ENCODE assay signal across 14 cellular contexts in genomic region chr6:135861189-135861588, GRCh38. TPM values are rescaled to one million over a fixed set of nuclear protein-coding genes. Genes with fewer than 3 reads are reported as not detected.
DNase-seq lines count a peak whose midpoint lies in the region; ATAC-seq, FAIRE-seq and TF ChIP-seq lines count a peak whose summit lies in the region.
"Had no signal": no experiment of that assay in that cellular context is flagged by ENCODE, and none has a peak within 500 bp of the region (broad histone marks: within the 10 kb centered on the region; RNA-seq: fewer than 3 reads in every experiment).

No MANE protein-coding gene starts in this region.

- H3K27me3 Mint-ChIP-seq in activated CD4-positive, alpha-beta memory T cell treated with anti-CD3 and anti-CD28 coated beads, Interleukin-2, amount 10 ng/mL, durations not matched to agents 7 days and 5 days: peaks cover 3% of the 10 kb centered on the region
- H3K27me3 Mint-ChIP-seq: activated CD4-positive, alpha-beta T cell treated with anti-CD3 and anti-CD28 coated beads, Interleukin-2, amount 10 ng/mL, durations not matched to agents 7 days and 5 days had no signal

- ATAC-seq in GM19438 (IDR thresholded peaks at IDR 0.05; ENCODE audit: low read depth, unreplicated experiment) (peak; percentile 90), HG02852 (IDR thresholded peaks at IDR 0.05; ENCODE audit: unreplicated experiment) (peak; percentile 60)
- ATAC-seq: left cardiac atrium had no signal

- CTCF ChIA-PET in activated CD4-positive, alpha-beta memory T cell treated with anti-CD3 and anti-CD28 coated beads, Interleukin-2, amount 10 ng/mL, durations not matched to agents 7 days and 5 days (lab: Charles Lee): no interaction called here

- no peak overlapping the region for H3K4me3 Mint-ChIP-seq in activated CD4-positive, alpha-beta memory T cell treated with anti-CD3 and anti-CD28 coated beads, Interleukin-2, amount 10 ng/mL, durations not matched to agents 7 days and 5 days
- H3K4me3 Mint-ChIP-seq: activated CD4-positive, alpha-beta T cell treated with anti-CD3 and anti-CD28 coated beads, Interleukin-2, amount 10 ng/mL, durations not matched to agents 7 days and 5 days; CD8-positive, alpha-beta memory T cell; neural crest cell had no signal

- no peaks in the 10 kb centered on the region for H3K4me1 Mint-ChIP-seq in activated CD4-positive, alpha-beta memory T cell treated with anti-CD3 and anti-CD28 coated beads, Interleukin-2, amount 10 ng/mL, durations not matched to agents 7 days and 5 days
- H3K4me1 Mint-ChIP-seq: activated CD4-positive, alpha-beta T cell treated with anti-CD3 and anti-CD28 coated beads, Interleukin-2, amount 10 ng/mL, durations not matched to agents 7 days and 5 days; CD8-positive, alpha-beta memory T cell had no signal

- TF ChIP-seq POLR2A in H54 (IDR thresholded peaks at IDR 0.05; ENCODE audit: low read depth, low read length): no peak

- DNase-seq in NOMO-1 treated with dmso at 0.1 percent for 144 hours (lab: John Stamatoyannopoulos, UW; ENCODE audit: unreplicated experiment): peak; percentile 33
- DNase-seq in mesenteric fat pad (ENCODE audit: low spot score): no peak
- no peak for DNase-seq in activated CD4-positive, alpha-beta memory T cell treated with anti-CD3 and anti-CD28 coated beads, Interleukin-2, amount 10 ng/mL, durations not matched to agents 7 days and 5 days
- DNase-seq in H54 (ENCODE audit: insufficient read length, low spot score): no peak
- no peak for DNase-seq in dedifferentiated amniotic fluid mesenchymal stem cell (ENCODE audit: extremely low spot score)
- DNase-seq: activated CD4-positive, alpha-beta T cell treated with anti-CD3 and anti-CD28 coated beads, Interleukin-2, amount 10 ng/mL, durations not matched to agents 7 days and 5 days; CD8-positive, alpha-beta memory T cell; glutamatergic neuron; left cardiac atrium; NCI-H2081 treated with DMSO at 0.1 percent for 48 hours; testis had no signal

- FAIRE-seq in H54 (lab: Jason Lieb, UNC): no peak

- H3K9me3 Mint-ChIP-seq in activated CD4-positive, alpha-beta memory T cell treated with anti-CD3 and anti-CD28 coated beads, Interleukin-2, amount 10 ng/mL, durations not matched to agents 7 days and 5 days: peaks cover 2% of the 10 kb centered on the region
- H3K9me3 Mint-ChIP-seq: CD8-positive, alpha-beta memory T cell had no signal

- no peak overlapping the region for H3K27ac Mint-ChIP-seq in activated CD4-positive, alpha-beta memory T cell treated with anti-CD3 and anti-CD28 coated beads, Interleukin-2, amount 10 ng/mL, durations not matched to agents 7 days and 5 days
- H3K27ac Mint-ChIP-seq: activated CD4-positive, alpha-beta T cell treated with anti-CD3 and anti-CD28 coated beads, Interleukin-2, amount 10 ng/mL, durations not matched to agents 7 days and 5 days; CD8-positive, alpha-beta memory T cell had no signal

- POLR2A ChIA-PET in activated CD4-positive, alpha-beta memory T cell treated with anti-CD3 and anti-CD28 coated beads, Interleukin-2, amount 10 ng/mL, durations not matched to agents 7 days and 5 days (lab: Charles Lee): no interaction called here

- no peaks in the 10 kb centered on the region for H3K36me3 Mint-ChIP-seq in activated CD4-positive, alpha-beta memory T cell treated with anti-CD3 and anti-CD28 coated beads, Interleukin-2, amount 10 ng/mL, durations not matched to agents 7 days and 5 days (ENCODE audit: low read depth)

RNA-seq across cellular contexts. Expression of gene PDE7B, which starts 9.7 kb away (rescaled TPM):
- 5.4 TPM for total RNA-seq in mesenteric fat pad
- under 1 TPM; 0.68 to 0.95 TPM for total RNA-seq in activated CD4-positive, alpha-beta memory T cell treated with anti-CD3 and anti-CD28 coated beads, Interleukin-2, amount 10 ng/mL, durations not matched to agents 7 days and 5 days
